ENCODE assay signal across 23 cellular contexts in the genomic region with DNA sequence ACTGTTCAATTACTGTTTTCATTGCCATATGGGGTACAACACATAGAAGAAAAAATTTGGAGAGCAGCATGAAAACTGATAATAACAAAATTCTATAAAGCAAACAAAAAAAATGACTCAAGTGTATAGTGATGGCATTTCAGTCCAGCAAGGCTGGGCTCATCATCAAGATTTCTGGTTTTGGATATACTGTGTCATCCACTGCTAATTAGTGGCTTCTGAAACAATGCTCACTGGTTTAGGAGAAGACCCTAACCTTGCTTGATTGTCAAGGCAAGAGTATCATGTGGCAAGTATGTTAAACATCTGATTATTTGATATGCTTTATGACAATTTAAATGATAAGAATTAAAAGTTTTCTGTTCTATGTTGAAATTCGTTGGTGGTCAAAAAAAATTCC.
"Had no signal": no experiment of that assay in that cellular context is flagged by ENCODE, and none has a peak within 500 bp of the region (broad histone marks: within the 10 kb centered on the region; RNA-seq: fewer than 3 reads in every experiment).

No MANE protein-coding gene starts in this region.

- H3K9me3 Mint-ChIP-seq: stimulated activated effector memory CD8-positive, alpha-beta T cell treated with anti-CD3 and anti-CD28 coated beads, Interleukin-12 subunit alpha, Interleukin-12 subunit beta, amount 100 ng/mL, for 72 hours had no signal

- DNase-seq: cortex of kidney; dorsolateral prefrontal cortex; effector CD8-positive, alpha-beta T cell; gastrocnemius medialis; heart right ventricle; hypothalamus; islet precursor cell; mammary epithelial cell; naive thymus-derived CD4-positive, alpha-beta T cell; psoas muscle; retina; right lobe of liver; stimulated activated CD4-positive, alpha-beta T cell treated with anti-CD3 and anti-CD28 coated beads, Interleukin-4, amount 100 ng/mL, for 1 hour; stimulated activated CD8-positive, alpha-beta memory T cell treated with anti-CD3 and anti-CD28 coated beads, Interleukin-4, amount 100 ng/mL, for 48 hours; testis; upper lobe of right lung had no signal

- H3K27ac ChIP-seq: dorsolateral prefrontal cortex, gastrocnemius medialis, heart right ventricle, neutrophil, psoas muscle, right lobe of liver, testis, tibial nerve, upper lobe of right lung, vagina had no signal

- H3K36me3 ChIP-seq: neutrophil, upper lobe of right lung had no signal

- H3K4me3 ChIP-seq: dorsolateral prefrontal cortex, gastrocnemius medialis, heart right ventricle, psoas muscle, right lobe of liver, testis, tibial nerve, upper lobe of right lung, vagina had no signal

- H3K4me3 Mint-ChIP-seq: naive thymus-derived CD4-positive, alpha-beta T cell; stimulated activated effector memory CD8-positive, alpha-beta T cell treated with anti-CD3 and anti-CD28 coated beads, Interleukin-12 subunit alpha, Interleukin-12 subunit beta, amount 100 ng/mL, for 72 hours; stimulated activated naive CD8-positive, alpha-beta T cell treated with anti-CD3 and anti-CD28 coated beads, Interleukin-15, Interleukin-2, amounts not matched to agents 100 ng/mL and 50 ng/mL, for 24 hours had no signal

- H3K27ac Mint-ChIP-seq: naive thymus-derived CD4-positive, alpha-beta T cell; stimulated activated effector memory CD8-positive, alpha-beta T cell treated with anti-CD3 and anti-CD28 coated beads, Interleukin-12 subunit alpha, Interleukin-12 subunit beta, amount 100 ng/mL, for 72 hours; stimulated activated naive CD8-positive, alpha-beta T cell treated with anti-CD3 and anti-CD28 coated beads, Interleukin-15, Interleukin-2, amounts not matched to agents 100 ng/mL and 50 ng/mL, for 24 hours had no signal

- H3K27me3 Mint-ChIP-seq: naive thymus-derived CD4-positive, alpha-beta T cell; stimulated activated naive CD8-positive, alpha-beta T cell treated with anti-CD3 and anti-CD28 coated beads, Interleukin-15, Interleukin-2, amounts not matched to agents 100 ng/mL and 50 ng/mL, for 24 hours had no signal

- H3K27me3 ChIP-seq: dorsolateral prefrontal cortex, gastrocnemius medialis, heart right ventricle, neutrophil, right lobe of liver, testis, tibial nerve, upper lobe of right lung, vagina had no signal

- ATAC-seq: esophagus mucosa; gastrocnemius medialis; heart right ventricle; left lobe of liver; naive thymus-derived CD4-positive, alpha-beta T cell; psoas muscle; right lobe of liver; stimulated activated effector memory CD8-positive, alpha-beta T cell treated with anti-CD3 and anti-CD28 coated beads, Interleukin-12 subunit alpha, Interleukin-12 subunit beta, amount 100 ng/mL, for 72 hours; upper lobe of right lung had no signal

- H3K4me1 ChIP-seq: right lobe of liver, testis, vagina had no signal

- H3K9me3 ChIP-seq: gastrocnemius medialis, neutrophil, psoas muscle, right lobe of liver, testis, upper lobe of right lung, vagina had no signal
